In the genomic region with DNA sequence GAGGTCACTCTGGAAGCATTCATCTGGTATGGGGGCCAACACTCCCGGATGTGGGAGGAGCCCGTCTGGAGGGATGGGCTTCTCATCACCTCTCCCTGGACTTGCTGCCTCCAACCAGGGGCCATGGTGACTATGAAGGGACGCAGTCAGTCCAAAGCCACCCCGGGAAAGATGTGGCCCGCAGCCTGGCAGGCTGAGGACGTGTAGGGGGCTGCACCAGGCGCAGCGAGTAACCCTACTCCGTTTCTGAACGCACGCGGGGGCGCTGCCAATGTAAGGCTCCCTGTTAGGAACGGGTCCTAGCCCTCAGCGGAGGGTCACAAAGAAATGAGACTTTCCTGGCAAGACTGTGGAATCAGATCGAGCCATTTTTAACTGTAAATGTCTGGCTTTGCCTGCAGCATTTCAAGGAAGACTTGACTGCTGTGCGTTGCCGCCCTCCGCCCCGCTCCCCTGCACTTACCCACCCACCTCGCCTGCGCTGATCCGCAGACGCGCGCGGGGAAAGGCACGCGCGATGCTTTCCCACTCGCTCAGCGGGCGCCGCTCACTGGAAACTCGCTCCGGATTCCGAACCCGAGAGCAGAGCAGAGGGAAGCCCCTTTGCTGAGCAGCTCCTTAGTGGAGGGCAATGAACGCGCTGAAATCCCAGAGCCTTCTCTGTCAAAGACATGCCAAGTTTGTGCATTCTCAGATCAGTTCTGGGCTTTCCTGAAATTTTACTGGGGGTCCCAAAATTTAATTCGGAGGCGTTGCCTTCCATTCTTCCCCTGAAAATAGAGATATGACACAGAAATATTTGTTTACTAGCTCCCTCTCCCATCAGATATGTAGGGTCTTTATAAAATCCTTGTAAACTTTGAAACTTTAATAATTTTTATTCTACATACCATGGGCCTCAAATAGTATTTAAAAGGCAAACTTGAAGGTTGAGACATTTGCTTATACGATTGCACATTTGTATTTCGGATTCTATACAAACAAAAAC, we compare ENCODE assay signal across 10 cellular contexts. TPM values are rescaled to one million over a fixed set of nuclear protein-coding genes. Genes with fewer than 3 reads are reported as not detected.
DNase-seq lines count a peak whose midpoint lies in the region; TF ChIP-seq lines count a peak whose summit lies in the region.
"Had no signal": no experiment of that assay in that cellular context is flagged by ENCODE, and none has a peak within 500 bp of the region (broad histone marks: within the 10 kb centered on the region; RNA-seq: fewer than 3 reads in every experiment).

No MANE protein-coding gene starts in this region.

- WGBS in lower leg skin, 2 donors = 3% methylated on average over 44 of the region's 44 CpGs
- 10 to 19% methylated on average over 9 to 21 of the region's 44 CpGs for WGBS in thyroid gland, 2 donors

- H3K9me3 ChIP-seq in breast epithelium (no peaks in the 10 kb centered on the region), thyroid gland (no peaks in the 10 kb centered on the region)
- H3K9me3 ChIP-seq: BLaER1 had no signal

- peak overlapping the region; percentile 27 to 68 (median 50) for H3K4me3 ChIP-seq in breast epithelium
- peak overlapping the region; percentile 10 for H3K4me3 ChIP-seq in lower leg skin (ENCODE audit: low read depth, poor library complexity, severe bottlenecking)
- peak overlapping the region in 2 of 3 donors; percentile 6 to 25 for H3K4me3 ChIP-seq in thyroid gland (replicated peaks in 1 of 3)
- H3K4me3 ChIP-seq: BLaER1 had no signal

- intact Hi-C loops in breast epithelium (cut with DNase I; ENCODE audit: low total_unique reads) = no loop called here
- intact Hi-C loops in lower leg skin (cut with DNase I; ENCODE audit: low total_unique reads) = no loop called here
- intact Hi-C loops in thyroid gland (cut with DNase I) = no loop called here

- H3K27me3 ChIP-seq in breast epithelium (no peaks in the 10 kb centered on the region), thyroid gland (no peaks in the 10 kb centered on the region)
- H3K27me3 ChIP-seq: BLaER1 had no signal

- TF ChIP-seq CTCF in breast epithelium (IDR thresholded peaks at IDR 0.05) = no peak
- TF ChIP-seq CTCF in lower leg skin (IDR thresholded peaks at IDR 0.05) = no peak
- no peak for TF ChIP-seq CTCF in thyroid gland (IDR thresholded peaks at IDR 0.05)

- DNase-seq in NCI-H2081 (lab: John Stamatoyannopoulos, UW) = peak; percentile 65 to 77
- no peak for DNase-seq in NCI-H2081 treated with DMSO at 0.1 percent for 48 hours (lab: John Stamatoyannopoulos, UW)
- no peak for DNase-seq in breast epithelium (ENCODE audit: low spot score in 2 of 2)
- DNase-seq in lower leg skin (ENCODE audit: low spot score in 2 of 2) = no peak
- DNase-seq in thyroid gland = peak; percentile 5
- no peak for DNase-seq in activated naive CD4-positive, alpha-beta T cell treated with Interleukin-2 at 50 U/mL for 16 hours
- DNase-seq in NAMALWA (ENCODE audit: low spot score) = no peak
- no peak for DNase-seq in activated effector memory CD4-positive, alpha-beta T cell treated with Interleukin-2 at 50 U/mL for 16 hours

- peak overlapping the region in 1 of 2 donors; percentile 65 for H3K27ac ChIP-seq in breast epithelium
- H3K27ac ChIP-seq in thyroid gland = no peak overlapping the region
- H3K27ac ChIP-seq: BLaER1, KMS-11 had no signal

- no peak for TF ChIP-seq POLR2A in breast epithelium (IDR thresholded peaks at IDR 0.05)
- TF ChIP-seq POLR2A in lower leg skin (IDR thresholded peaks at IDR 0.05) = no peak
- no peak for TF ChIP-seq POLR2A in thyroid gland (IDR thresholded peaks at IDR 0.05)

- no peaks in the 10 kb centered on the region for H3K36me3 ChIP-seq in breast epithelium
- no peaks in the 10 kb centered on the region for H3K36me3 ChIP-seq in thyroid gland
- H3K36me3 ChIP-seq: BLaER1 had no signal

- H3K4me1 ChIP-seq in breast epithelium = peaks cover 0 to 4% of the 10 kb centered on the region in 2 donors
- H3K4me1 ChIP-seq in thyroid gland = peaks cover 0 to 8% of the 10 kb centered on the region in 2 donors
- H3K4me1 ChIP-seq: BLaER1 had no signal

RNA-seq across cellular contexts. Expression of gene IL20RA, which starts 54.9 kb away (rescaled TPM):
- 10 to 100 TPM in 2 of 3 donors, 1 to 10 TPM in 1; 1.6 to 69.8 (median 49.2) TPM for total RNA-seq in breast epithelium
- total RNA-seq in lower leg skin = 100 to 1,000 TPM in 3 of 4 donors, 10 to 100 TPM in 1; 70.4 to 199 (median 146) TPM
- total RNA-seq in thyroid gland = 1 to 10 TPM in 3 of 4 donors, under 1 TPM in 1; 0.27 to 8.1 (median 2.6) TPM

Comparison
In these comparisons a context has a peak if more than half of its experiments do, and no peak if none do; other contexts are left out.
1. DNase-seq: peak in NCI-H2081 (2 of 2) and thyroid gland (2 of 2); none in NCI-H2081 treated with DMSO at 0.1 percent for 48 hours (single experiment), breast epithelium (0 of 2), lower leg skin (0 of 2), activated naive CD4-positive, alpha-beta T cell treated with Interleukin-2 at 50 U/mL for 16 hours (single experiment), NAMALWA (single experiment) and activated effector memory CD4-positive, alpha-beta T cell treated with Interleukin-2 at 50 U/mL for 16 hours (single experiment).
2. Peak in every context shown above with its lines, with median percentiles within 50 percentile points of each other: H3K4me3 ChIP-seq.